ENCODE assay signal across 28 cellular contexts in genomic region chr15:41276821-41277220, GRCh38. TPM values are rescaled to one million over a fixed set of nuclear protein-coding genes. Genes with fewer than 3 reads are reported as not detected.
DNase-seq lines count a peak whose midpoint lies in the region; FAIRE-seq and TF ChIP-seq lines count a peak whose summit lies in the region.
"Had no signal": no experiment of that assay in that cellular context is flagged by ENCODE, and none has a peak within 500 bp of the region (broad histone marks: within the 10 kb centered on the region; RNA-seq: fewer than 3 reads in every experiment).

No MANE protein-coding gene starts in this region.

- H3K27me3 ChIP-seq in endodermal cell (ENCODE audit: control insufficient read depth, insufficient read depth, low read length, poor library complexity, severe bottlenecking) = no peaks in the 10 kb centered on the region
- H3K27me3 ChIP-seq: body of pancreas, dorsolateral prefrontal cortex, hepatocyte, neural progenitor cell, Peyer's patch, right atrium auricular region, uterus had no signal

- no peaks in the 10 kb centered on the region for H3K27me3 Mint-ChIP-seq in activated naive CD4-positive, alpha-beta T cell treated with anti-CD3 and anti-CD28 coated beads, Interleukin-2, amount 50 U/mL, for 24 hours
- H3K27me3 Mint-ChIP-seq in activated naive CD4-positive, alpha-beta T cell treated with anti-CD3 and anti-CD28 coated beads, Interleukin-2, amount 10 ng/mL, durations not matched to agents 7 days and 5 days = no peaks in the 10 kb centered on the region
- H3K27me3 Mint-ChIP-seq in endodermal cell (ENCODE audit: insufficient read depth) = no peaks in the 10 kb centered on the region
- H3K27me3 Mint-ChIP-seq: activated CD4-positive, alpha-beta T cell treated with anti-CD3 and anti-CD28 coated beads, Interleukin-2, amount 10 ng/mL, durations not matched to agents 7 days and 5 days; activated T-cell treated with anti-CD3 and anti-CD28 coated beads, Interleukin-2, amount 50 U/mL, for 24 hours; IgD-negative memory B cell had no signal

- no peak overlapping the region for H3K9ac ChIP-seq in endodermal cell (ENCODE audit: extremely low read depth, low read length, poor library complexity, severe bottlenecking)
- H3K9ac ChIP-seq: neural progenitor cell, parathyroid adenoma had no signal

- no peak overlapping the region for H3K4me3 ChIP-seq in endodermal cell (ENCODE audit: low read length)
- no peak overlapping the region for H3K4me3 ChIP-seq in foreskin fibroblast (ENCODE audit: low read depth in 1 of 2, low read length in 2 of 2)
- H3K4me3 ChIP-seq: body of pancreas, dorsolateral prefrontal cortex, hepatocyte, neural progenitor cell, Peyer's patch, right atrium auricular region, uterus had no signal

- no peaks in the 10 kb centered on the region for H3K9me3 Mint-ChIP-seq in activated naive CD4-positive, alpha-beta T cell treated with anti-CD3 and anti-CD28 coated beads, Interleukin-2, amount 50 U/mL, for 24 hours
- H3K9me3 Mint-ChIP-seq in activated naive CD4-positive, alpha-beta T cell treated with anti-CD3 and anti-CD28 coated beads, Interleukin-2, amount 10 ng/mL, durations not matched to agents 7 days and 5 days = no peaks in the 10 kb centered on the region
- H3K9me3 Mint-ChIP-seq in endodermal cell = no peaks in the 10 kb centered on the region
- H3K9me3 Mint-ChIP-seq: activated CD4-positive, alpha-beta T cell treated with anti-CD3 and anti-CD28 coated beads, Interleukin-2, amount 10 ng/mL, durations not matched to agents 7 days and 5 days; activated T-cell treated with anti-CD3 and anti-CD28 coated beads, Interleukin-2, amount 50 U/mL, for 24 hours; IgD-negative memory B cell; neural progenitor cell had no signal

- H3K9me3 ChIP-seq in endodermal cell (ENCODE audit: control insufficient read depth, low read length) = no peaks in the 10 kb centered on the region
- H3K9me3 ChIP-seq: body of pancreas, Peyer's patch, right atrium auricular region, uterus had no signal

- DNase-seq in activated naive CD4-positive, alpha-beta T cell treated with anti-CD3 and anti-CD28 coated beads, Interleukin-2, amount 10 ng/mL, durations not matched to agents 7 days and 5 days = no peak
- DNase-seq in RCC 7860 (ENCODE audit: low spot score) (peak; percentile 36), endodermal cell (no peak), renal cortical epithelial cell (ENCODE audit: low read depth) (peak; percentile 36), foreskin fibroblast (no peak), NCI-H526 (lab: John Stamatoyannopoulos, UW) (no peak)
- DNase-seq in central memory CD4-positive, alpha-beta T cell = no peak
- DNase-seq: activated CD4-positive, alpha-beta T cell treated with anti-CD3 and anti-CD28 coated beads, Interleukin-2, amount 10 ng/mL, durations not matched to agents 7 days and 5 days; activated T-cell treated with anti-CD3 and anti-CD28 coated beads, Interleukin-2, amount 50 U/mL, for 24 hours; body of pancreas; DND-41; dorsolateral prefrontal cortex; NCI-H2029; NCI-H524 treated with DMSO at 0.1 percent for 48 hours; SHP77 treated with DMSO at 0.1 percent for 48 hours; stimulated activated CD4-positive, alpha-beta T cell treated with anti-CD3 and anti-CD28 coated beads, Interleukin-1b, Interleukin-23, amount 100 ng/mL, for 48 hours; stimulated activated naive CD8-positive, alpha-beta T cell treated with anti-CD3 and anti-CD28 coated beads, Interleukin-15, Interleukin-2, amounts not matched to agents 100 U/mL and 50 U/mL, for 24 hours; T-helper 9 cell; uterus had no signal

- peak overlapping the region; percentile 72 for H3K27ac Mint-ChIP-seq in activated naive CD4-positive, alpha-beta T cell treated with anti-CD3 and anti-CD28 coated beads, Interleukin-2, amount 50 U/mL, for 24 hours
- no peak overlapping the region for H3K27ac Mint-ChIP-seq in activated naive CD4-positive, alpha-beta T cell treated with anti-CD3 and anti-CD28 coated beads, Interleukin-2, amount 10 ng/mL, durations not matched to agents 7 days and 5 days
- peak overlapping the region; percentile 87 for H3K27ac Mint-ChIP-seq in endodermal cell
- H3K27ac Mint-ChIP-seq: activated CD4-positive, alpha-beta T cell treated with anti-CD3 and anti-CD28 coated beads, Interleukin-2, amount 10 ng/mL, durations not matched to agents 7 days and 5 days; activated T-cell treated with anti-CD3 and anti-CD28 coated beads, Interleukin-2, amount 50 U/mL, for 24 hours; IgD-negative memory B cell; neural progenitor cell had no signal

- H3K4me1 Mint-ChIP-seq in activated naive CD4-positive, alpha-beta T cell treated with anti-CD3 and anti-CD28 coated beads, Interleukin-2, amount 50 U/mL, for 24 hours = no peaks in the 10 kb centered on the region
- H3K4me1 Mint-ChIP-seq in activated naive CD4-positive, alpha-beta T cell treated with anti-CD3 and anti-CD28 coated beads, Interleukin-2, amount 10 ng/mL, durations not matched to agents 7 days and 5 days = no peaks in the 10 kb centered on the region
- H3K4me1 Mint-ChIP-seq in endodermal cell = peaks cover 9% of the 10 kb centered on the region
- H3K4me1 Mint-ChIP-seq: activated CD4-positive, alpha-beta T cell treated with anti-CD3 and anti-CD28 coated beads, Interleukin-2, amount 10 ng/mL, durations not matched to agents 7 days and 5 days; IgD-negative memory B cell; neural progenitor cell had no signal

- 100% methylated on average over 1 of the region's 1 CpG for WGBS in endodermal cell (ENCODE audit: insufficient coverage in 1 of 2, insufficient read length in 1 of 2), 2 experiments

- no peak overlapping the region for H3K4me3 Mint-ChIP-seq in activated naive CD4-positive, alpha-beta T cell treated with anti-CD3 and anti-CD28 coated beads, Interleukin-2, amount 50 U/mL, for 24 hours
- no peak overlapping the region for H3K4me3 Mint-ChIP-seq in activated naive CD4-positive, alpha-beta T cell treated with anti-CD3 and anti-CD28 coated beads, Interleukin-2, amount 10 ng/mL, durations not matched to agents 7 days and 5 days
- no peak overlapping the region for H3K4me3 Mint-ChIP-seq in endodermal cell
- H3K4me3 Mint-ChIP-seq: activated CD4-positive, alpha-beta T cell treated with anti-CD3 and anti-CD28 coated beads, Interleukin-2, amount 10 ng/mL, durations not matched to agents 7 days and 5 days; activated T-cell treated with anti-CD3 and anti-CD28 coated beads, Interleukin-2, amount 50 U/mL, for 24 hours; neural progenitor cell had no signal

- FAIRE-seq in RCC 7860 (lab: Jason Lieb, UNC) = no peak
- FAIRE-seq: D721Med had no signal

- TF ChIP-seq CTCF in endodermal cell (conservative IDR thresholded peaks at IDR 0.05) (no peak), foreskin fibroblast (IDR thresholded peaks at IDR 0.05; ENCODE audit: low read depth, low read length) (no peak)

- CTCF ChIA-PET in activated naive CD4-positive, alpha-beta T cell treated with anti-CD3 and anti-CD28 coated beads, Interleukin-2, amount 10 ng/mL, durations not matched to agents 7 days and 5 days (lab: Charles Lee) = no interaction called here

- peaks cover 8% of the 10 kb centered on the region for H3K36me3 Mint-ChIP-seq in activated naive CD4-positive, alpha-beta T cell treated with anti-CD3 and anti-CD28 coated beads, Interleukin-2, amount 50 U/mL, for 24 hours
- H3K36me3 Mint-ChIP-seq in activated naive CD4-positive, alpha-beta T cell treated with anti-CD3 and anti-CD28 coated beads, Interleukin-2, amount 10 ng/mL, durations not matched to agents 7 days and 5 days = peaks cover 25% of the 10 kb centered on the region
- peaks cover 50% of the 10 kb centered on the region for H3K36me3 Mint-ChIP-seq in endodermal cell (ENCODE audit: low read depth)

- peaks cover 5% of the 10 kb centered on the region for H3K4me1 ChIP-seq in endodermal cell (ENCODE audit: control insufficient read depth, insufficient read depth, low read length)
- H3K4me1 ChIP-seq: body of pancreas, neural progenitor cell, parathyroid adenoma, Peyer's patch, right atrium auricular region, uterus had no signal

- H3K27ac ChIP-seq in endodermal cell (ENCODE audit: low read depth, low read length) = no peak overlapping the region
- H3K27ac ChIP-seq: body of pancreas, dorsolateral prefrontal cortex, hepatocyte, neural progenitor cell, parathyroid adenoma, right atrium auricular region, uterus had no signal

- peaks cover 21% of the 10 kb centered on the region for H3K36me3 ChIP-seq in endodermal cell (ENCODE audit: control insufficient read depth, insufficient read depth, low read length)
- H3K36me3 ChIP-seq: neural progenitor cell, uterus had no signal

RNA-seq across cellular contexts. Expression of gene CHP1, which starts 45.8 kb away (rescaled TPM):
- total RNA-seq in endodermal cell (10 to 100 TPM; 85.0 to 86.1 TPM), renal cortical epithelial cell (130 and 161 TPM in 2 replicates)
- polyA plus RNA-seq in endodermal cell (2013, experiment 1 of 2) = 61.8 TPM
- polyA plus RNA-seq in endodermal cell (2013, experiment 2 of 2) = 55.3 TPM

RNA-seq across cellular contexts. Expression of gene EXD1, which starts 46.3 kb away (rescaled TPM):
- total RNA-seq in endodermal cell (under 1 TPM in 1 of 2 donors, not detected in 1; 0.26 TPM), renal cortical epithelial cell (not detected in 2 replicates)
- polyA plus RNA-seq in endodermal cell (2013, experiment 1 of 2) = not detected
- 0.12 TPM for polyA plus RNA-seq in endodermal cell (2013, experiment 2 of 2)
- total RNA-seq: A172; activated CD4-positive, alpha-beta T cell treated with anti-CD3 and anti-CD28 coated beads, Interleukin-2, amount 10 ng/mL, durations not matched to agents 7 days and 5 days; body of pancreas; hepatocyte; Peyer's patch; right atrium auricular region; uterus had no signal
- polyA plus RNA-seq: hepatocyte, IgD-negative memory B cell had no signal

RNA-seq across cellular contexts. Expression of gene OIP5, which starts 55.6 kb away (rescaled TPM):
- total RNA-seq in endodermal cell (10 to 100 TPM; 18.9 to 22.9 TPM), renal cortical epithelial cell (0.60 and 6.1 TPM in 2 replicates)
- 36.1 TPM for polyA plus RNA-seq in endodermal cell (2013, experiment 1 of 2)
- 38.6 TPM for polyA plus RNA-seq in endodermal cell (2013, experiment 2 of 2)
- total RNA-seq: body of pancreas had no signal

RNA-seq across cellular contexts. Expression of gene NUSAP1, which starts 55.9 kb away (rescaled TPM):
- total RNA-seq in endodermal cell (100 to 1,000 TPM; 118 to 185 TPM), renal cortical epithelial cell (7.8 and 53.3 TPM in 2 replicates)
- 161 TPM for polyA plus RNA-seq in endodermal cell (2013, experiment 1 of 2)
- 159 TPM for polyA plus RNA-seq in endodermal cell (2013, experiment 2 of 2)

Comparison
In these comparisons a context has a peak if more than half of its experiments do, and no peak if none do; other contexts are left out.
1. DNase-seq: peak in RCC 7860 (single experiment) and renal cortical epithelial cell (single experiment); none in activated naive CD4-positive, alpha-beta T cell treated with anti-CD3 and anti-CD28 coated beads, Interleukin-2, amount 10 ng/mL, durations not matched to agents 7 days and 5 days (single experiment), endodermal cell (single experiment), foreskin fibroblast (0 of 2), NCI-H526 (0 of 2) and central memory CD4-positive, alpha-beta T cell (single experiment).